Comparison of ENCODE assay signal across 8 cellular contexts in genomic region chr16:3058173-3059030, GRCh38. TPM values are rescaled to one million over a fixed set of nuclear protein-coding genes. Genes with fewer than 3 reads are reported as not detected.
DNase-seq lines count a peak whose midpoint lies in the region; ATAC-seq, FAIRE-seq and TF ChIP-seq lines count a peak whose summit lies in the region.

No MANE protein-coding gene starts in this region.

- H2AFZ ChIP-seq in Loucy (ENCODE audit: low read length) (peak overlapping the region; percentile 70), neuron (ENCODE audit: low read depth, low read length) (peak overlapping the region; percentile 64)

- peak overlapping the region; percentile 88 for H3K9ac ChIP-seq in Loucy (ENCODE audit: low read depth, low read length, poor library complexity, severe bottlenecking)

- peak overlapping the region; percentile 77 for H3K27ac Mint-ChIP-seq in activated T-helper 1 cell treated with anti-CD3 and anti-CD28 coated beads, Interleukin-12 subunit alpha, Interleukin-12 subunit beta, Interleukin-2, Interleukin-4 antibody, amounts not matched to agents 30 ng/mL and 10 ng/mL and 1 ng/mL, durations not matched to agents 14 hours and 24 hours and 36 hours

- H3K4me2 ChIP-seq in Loucy (ENCODE audit: low read depth, low read length, poor library complexity, severe bottlenecking): peak overlapping the region; percentile 63

- ATAC-seq in gastroesophageal sphincter (no peak), GM21423 (IDR thresholded peaks at IDR 0.05; ENCODE audit: unreplicated experiment) (no peak)

- H3K4me3 ChIP-seq in BE2C (ENCODE audit: low read depth, low read length) (peak overlapping the region; percentile 76), Loucy (ENCODE audit: low read length, poor library complexity, severe bottlenecking) (peak overlapping the region; percentile 82), gastroesophageal sphincter (peak overlapping the region; percentile 83 to 84), neuron (ENCODE audit: low read length) (peak overlapping the region; percentile 86)

- TF ChIP-seq EP300 in gastroesophageal sphincter (IDR thresholded peaks at IDR 0.05): no peak

- TF ChIP-seq CTCF in BE2C (IDR thresholded peaks at IDR 0.05; ENCODE audit: low read depth, low read length) (no peak), Loucy (conservative IDR thresholded peaks at IDR 0.05; ENCODE audit: low read length) (no peak), gastroesophageal sphincter (IDR thresholded peaks at IDR 0.05) (no peak)

- H3K79me2 ChIP-seq in Loucy (ENCODE audit: insufficient read depth, low read length): peaks cover 18% of the 10 kb centered on the region; the same call in 1 of the 2 replicates

- DNase-seq in BE2C (peak; percentile 49), GM19239 (ENCODE audit: insufficient read length, low spot score) (peak; percentile 62), amniotic stem cell (lab: John Stamatoyannopoulos, UW) (no peak)
- DNase-seq in activated T-helper 1 cell treated with anti-CD3 and anti-CD28 coated beads, Interleukin-12 subunit alpha, Interleukin-12 subunit beta, Interleukin-2, Interleukin-4 antibody, amounts not matched to agents 30 ng/mL and 10 ng/mL and 1 ng/mL, durations not matched to agents 14 hours and 24 hours and 36 hours (ENCODE audit: low spot score): no peak

- peaks cover 8% of the 10 kb centered on the region for H4K20me1 ChIP-seq in Loucy (ENCODE audit: insufficient read depth, low read length, poor library complexity, severe bottlenecking)

- H3K27me3 Mint-ChIP-seq in activated T-helper 1 cell treated with anti-CD3 and anti-CD28 coated beads, Interleukin-12 subunit alpha, Interleukin-12 subunit beta, Interleukin-2, Interleukin-4 antibody, amounts not matched to agents 30 ng/mL and 10 ng/mL and 1 ng/mL, durations not matched to agents 14 hours and 24 hours and 36 hours (ENCODE audit: insufficient read depth): peaks cover 2% of the 10 kb centered on the region

- peak overlapping the region; percentile 90 for H3K4me3 Mint-ChIP-seq in activated T-helper 1 cell treated with anti-CD3 and anti-CD28 coated beads, Interleukin-12 subunit alpha, Interleukin-12 subunit beta, Interleukin-2, Interleukin-4 antibody, amounts not matched to agents 30 ng/mL and 10 ng/mL and 1 ng/mL, durations not matched to agents 14 hours and 24 hours and 36 hours

- H3K9me3 ChIP-seq in BE2C (no peaks in the 10 kb centered on the region), Loucy (ENCODE audit: insufficient read depth, low read depth, low read length) (no peaks in the 10 kb centered on the region), gastroesophageal sphincter (no peaks in the 10 kb centered on the region), neuron (ENCODE audit: low read length) (no peaks in the 10 kb centered on the region)

- H3K9me3 Mint-ChIP-seq in activated T-helper 1 cell treated with anti-CD3 and anti-CD28 coated beads, Interleukin-12 subunit alpha, Interleukin-12 subunit beta, Interleukin-2, Interleukin-4 antibody, amounts not matched to agents 30 ng/mL and 10 ng/mL and 1 ng/mL, durations not matched to agents 14 hours and 24 hours and 36 hours: peaks cover 7% of the 10 kb centered on the region

- H3F3A ChIP-seq in Loucy (ENCODE audit: low read depth): no peaks in the 10 kb centered on the region

- no peak for TF ChIP-seq POLR2A in gastroesophageal sphincter (IDR thresholded peaks at IDR 0.05)

- no CpG with 5 or more reads among the region's 76 CpGs for WGBS in gastroesophageal sphincter (ENCODE audit: low coverage in 1 of 2), 2 donors

- H3K4me1 ChIP-seq in BE2C: no peaks in the 10 kb centered on the region
- peaks cover 10% of the 10 kb centered on the region for H3K4me1 ChIP-seq in Loucy (ENCODE audit: insufficient read depth, low read length, poor library complexity, severe bottlenecking)
- peaks cover 0 to 25% (median 11%) of the 10 kb centered on the region in 3 donors for H3K4me1 ChIP-seq in gastroesophageal sphincter
- H3K4me1 ChIP-seq in neuron (ENCODE audit: insufficient read depth, low read length): peaks cover 7% of the 10 kb centered on the region

- intact Hi-C loops in activated T-helper 1 cell treated with anti-CD3 and anti-CD28 coated beads, Interleukin-12 subunit alpha, Interleukin-12 subunit beta, Interleukin-2, Interleukin-4 antibody, amounts not matched to agents 30 ng/mL and 10 ng/mL and 1 ng/mL, durations not matched to agents 14 hours and 24 hours and 36 hours (cut with micrococcal nuclease): loop anchor here (1.0 to 2.0 kb wide), 7 partner anchors 16 to 108 kb away; no protein-coding TSS in a partner anchor

- no peaks in the 10 kb centered on the region for H3K9me2 ChIP-seq in Loucy (replicated peaks; ENCODE audit: low read depth, low read length)

- peak; percentile 52 for FAIRE-seq in GM19239 (lab: Jason Lieb, UNC)

- peaks cover 4% of the 10 kb centered on the region; the same call in 1 of the 2 replicates for H3K27me3 ChIP-seq in BE2C
- no peaks in the 10 kb centered on the region for H3K27me3 ChIP-seq in Loucy (ENCODE audit: insufficient read depth, low read length, poor library complexity, severe bottlenecking)
- H3K27me3 ChIP-seq in gastroesophageal sphincter: peaks cover 14% of the 10 kb centered on the region
- no peaks in the 10 kb centered on the region for H3K27me3 ChIP-seq in neuron (ENCODE audit: insufficient read depth, low read length)

- H3K4me1 Mint-ChIP-seq in activated T-helper 1 cell treated with anti-CD3 and anti-CD28 coated beads, Interleukin-12 subunit alpha, Interleukin-12 subunit beta, Interleukin-2, Interleukin-4 antibody, amounts not matched to agents 30 ng/mL and 10 ng/mL and 1 ng/mL, durations not matched to agents 14 hours and 24 hours and 36 hours (ENCODE audit: low read depth): peaks cover 61% of the 10 kb centered on the region

- H3K36me3 Mint-ChIP-seq in activated T-helper 1 cell treated with anti-CD3 and anti-CD28 coated beads, Interleukin-12 subunit alpha, Interleukin-12 subunit beta, Interleukin-2, Interleukin-4 antibody, amounts not matched to agents 30 ng/mL and 10 ng/mL and 1 ng/mL, durations not matched to agents 14 hours and 24 hours and 36 hours (ENCODE audit: low read depth): peaks cover 31% of the 10 kb centered on the region

- H3K27ac ChIP-seq in gastroesophageal sphincter: peak overlapping the region in 3 of 4 donors; percentile 71 to 81 (median 80)

- H3K36me3 ChIP-seq in BE2C: no peaks in the 10 kb centered on the region
- H3K36me3 ChIP-seq in Loucy (ENCODE audit: insufficient read depth, low read length): no peaks in the 10 kb centered on the region
- H3K36me3 ChIP-seq in gastroesophageal sphincter: no peaks in the 10 kb centered on the region
- H3K36me3 ChIP-seq in neuron (ENCODE audit: insufficient read depth, low read length): no peaks in the 10 kb centered on the region

RNA-seq across cellular contexts. Expression of gene IL32, which starts 7.0 kb away (rescaled TPM):
- 0.94 TPM for polyA plus RNA-seq in BE2C (2012; ENCODE audit: insufficient read depth, insufficient read length, low read depth)
- total RNA-seq in activated T-helper 1 cell treated with anti-CD3 and anti-CD28 coated beads, Interleukin-12 subunit alpha, Interleukin-12 subunit beta, Interleukin-2, Interleukin-4 antibody, amounts not matched to agents 30 ng/mL and 10 ng/mL and 1 ng/mL, durations not matched to agents 14 hours and 24 hours and 36 hours: 993 TPM in 2 replicates
- total RNA-seq in gastroesophageal sphincter: 10 to 100 TPM in 3 of 4 donors, 1 to 10 TPM in 1; 2.6 to 39.0 (median 21.6) TPM

RNA-seq across cellular contexts. Expression of gene MMP25, which starts 12.0 kb away (rescaled TPM):
- 0.52 TPM for polyA plus RNA-seq in BE2C (2012; ENCODE audit: insufficient read depth, insufficient read length, low read depth)
- 11.9 and 12.8 TPM in 2 replicates for total RNA-seq in activated T-helper 1 cell treated with anti-CD3 and anti-CD28 coated beads, Interleukin-12 subunit alpha, Interleukin-12 subunit beta, Interleukin-2, Interleukin-4 antibody, amounts not matched to agents 30 ng/mL and 10 ng/mL and 1 ng/mL, durations not matched to agents 14 hours and 24 hours and 36 hours
- total RNA-seq in gastroesophageal sphincter: 1 to 10 TPM in 2 of 4 donors, not detected in 2; 1.6 to 2.6 TPM

RNA-seq across cellular contexts. Expression of gene BICDL2, which starts 21.7 kb away (rescaled TPM):
- polyA plus RNA-seq in BE2C (2012; ENCODE audit: insufficient read depth, insufficient read length, low read depth): not detected
- 0.20 TPM in 1 of 2 replicates, not detected in the other for total RNA-seq in activated T-helper 1 cell treated with anti-CD3 and anti-CD28 coated beads, Interleukin-12 subunit alpha, Interleukin-12 subunit beta, Interleukin-2, Interleukin-4 antibody, amounts not matched to agents 30 ng/mL and 10 ng/mL and 1 ng/mL, durations not matched to agents 14 hours and 24 hours and 36 hours
- total RNA-seq in gastroesophageal sphincter: 1 to 10 TPM in 1 of 4 donors, under 1 TPM in 2, not detected in 1; 0.31 to 3.1 (median 0.31) TPM

RNA-seq across cellular contexts. Expression of gene THOC6, which starts 34.6 kb away (rescaled TPM):
- polyA plus RNA-seq in BE2C (2012; ENCODE audit: insufficient read depth, insufficient read length, low read depth): 49.2 TPM
- 48.3 and 49.0 TPM in 2 replicates for total RNA-seq in activated T-helper 1 cell treated with anti-CD3 and anti-CD28 coated beads, Interleukin-12 subunit alpha, Interleukin-12 subunit beta, Interleukin-2, Interleukin-4 antibody, amounts not matched to agents 30 ng/mL and 10 ng/mL and 1 ng/mL, durations not matched to agents 14 hours and 24 hours and 36 hours
- total RNA-seq in gastroesophageal sphincter: 10 to 100 TPM; 17.6 to 28.2 (median 25.0) TPM

RNA-seq across cellular contexts. Expression of gene HCFC1R1, which starts 34.7 kb away (rescaled TPM):
- polyA plus RNA-seq in BE2C (2012; ENCODE audit: insufficient read depth, insufficient read length, low read depth): 235 TPM
- 30.0 and 30.9 TPM in 2 replicates for total RNA-seq in activated T-helper 1 cell treated with anti-CD3 and anti-CD28 coated beads, Interleukin-12 subunit alpha, Interleukin-12 subunit beta, Interleukin-2, Interleukin-4 antibody, amounts not matched to agents 30 ng/mL and 10 ng/mL and 1 ng/mL, durations not matched to agents 14 hours and 24 hours and 36 hours
- 10 to 100 TPM; 20.1 to 94.9 (median 40.5) TPM for total RNA-seq in gastroesophageal sphincter

Comparison
In these comparisons a context has a peak if more than half of its experiments do, and no peak if none do; other contexts are left out.
1. DNase-seq: peak in BE2C (single experiment) and GM19239 (single experiment); none in activated T-helper 1 cell treated with anti-CD3 and anti-CD28 coated beads, Interleukin-12 subunit alpha, Interleukin-12 subunit beta, Interleukin-2, Interleukin-4 antibody, amounts not matched to agents 30 ng/mL and 10 ng/mL and 1 ng/mL, durations not matched to agents 14 hours and 24 hours and 36 hours (single experiment) and amniotic stem cell (single experiment).
2. RNA of gene IL32, which starts 7.0 kb away (total RNA-seq): 993 TPM in activated T-helper 1 cell treated with anti-CD3 and anti-CD28 coated beads, Interleukin-12 subunit alpha, Interleukin-12 subunit beta, Interleukin-2, Interleukin-4 antibody, amounts not matched to agents 30 ng/mL and 10 ng/mL and 1 ng/mL, durations not matched to agents 14 hours and 24 hours and 36 hours; 2.6 to 39.0 TPM in gastroesophageal sphincter; every median in the first group is over 10 times any median in the second.
3. Peak in every context shown above with its lines, with median percentiles within 50 percentile points of each other: H3K4me3 ChIP-seq.